In genomic region chr1:75616436-75617433, GRCh38 we compare ENCODE assay signal across 9 cellular contexts. TPM values are rescaled to one million over a fixed set of nuclear protein-coding genes. Genes with fewer than 3 reads are reported as not detected.
DNase-seq lines count a peak whose midpoint lies in the region; ATAC-seq and TF ChIP-seq lines count a peak whose summit lies in the region.
"Had no signal": no experiment of that assay in that cellular context is flagged by ENCODE, and none has a peak within 500 bp of the region (broad histone marks: within the 10 kb centered on the region; RNA-seq: fewer than 3 reads in every experiment).

No MANE protein-coding gene starts in this region.

- H3K4me3 ChIP-seq in HEK293 (ENCODE audit: low read depth, low read length), result peak overlapping the region; percentile 90
- peak overlapping the region; percentile 69 for H3K4me3 ChIP-seq in iPS-15b (ENCODE audit: low read depth, low read length)
- no peak overlapping the region for H3K4me3 ChIP-seq in skeletal muscle satellite cell (ENCODE audit: low read length)

- H3K27ac Mint-ChIP-seq in activated naive CD8-positive, alpha-beta T cell treated with anti-CD3 and anti-CD28 coated beads, Interleukin-2, amount 10 ng/mL, durations not matched to agents 7 days and 5 days, result no peak overlapping the region

- no peaks in the 10 kb centered on the region for H3K36me3 Mint-ChIP-seq in activated naive CD8-positive, alpha-beta T cell treated with anti-CD3 and anti-CD28 coated beads, Interleukin-2, amount 10 ng/mL, durations not matched to agents 7 days and 5 days

- H3K36me3 ChIP-seq in HEK293 (ENCODE audit: control insufficient read depth in 2 of 2, insufficient read depth in 1 of 2, low read length in 2 of 2), result no peaks in the 10 kb centered on the region
- H3K36me3 ChIP-seq in iPS-15b (ENCODE audit: control insufficient read depth, insufficient read depth, low read length), result no peaks in the 10 kb centered on the region
- H3K36me3 ChIP-seq in skeletal muscle satellite cell (ENCODE audit: insufficient read depth, low read length), result no peaks in the 10 kb centered on the region

- no peak for ATAC-seq in activated naive CD8-positive, alpha-beta T cell treated with anti-CD3 and anti-CD28 coated beads, Interleukin-2, amount 10 ng/mL, durations not matched to agents 7 days and 5 days (ENCODE audit: low read depth)
- ATAC-seq in HG02571 (IDR thresholded peaks at IDR 0.05; ENCODE audit: unreplicated experiment), result no peak

- TF ChIP-seq CTCF in HEK293 (tag by site-specific recombination; IDR thresholded peaks at IDR 0.05), result no peak

- H3K27me3 ChIP-seq in iPS-15b (ENCODE audit: control insufficient read depth, insufficient read depth, low read length), result peaks cover 61% of the 10 kb centered on the region
- peaks cover 63% of the 10 kb centered on the region for H3K27me3 ChIP-seq in skeletal muscle satellite cell (ENCODE audit: control insufficient read depth, insufficient read depth, low read length)

- H3K9me3 ChIP-seq in HEK293 (ENCODE audit: control insufficient read depth, insufficient read depth, low read depth, low read length) (no peaks in the 10 kb centered on the region), iPS-15b (ENCODE audit: control insufficient read depth, insufficient read depth, low read length) (no peaks in the 10 kb centered on the region), skeletal muscle satellite cell (replicated peaks; ENCODE audit: low read length) (no peaks in the 10 kb centered on the region)

- H3K4me1 ChIP-seq in HEK293 (ENCODE audit: control insufficient read depth, insufficient read depth, low read length), result peaks cover 13% of the 10 kb centered on the region
- no peaks in the 10 kb centered on the region for H3K4me1 ChIP-seq in iPS-15b (ENCODE audit: control insufficient read depth, insufficient read depth, low read length)
- H3K4me1 ChIP-seq in skeletal muscle satellite cell (ENCODE audit: control insufficient read depth, insufficient read depth, low read length), result peaks cover 5% of the 10 kb centered on the region

- POLR2A ChIA-PET in HEK293 (lab: Yijun Ruan, JAX), result interaction anchor here (0.7 kb wide), 1 partner anchor 15 kb away, joined by 3 read pairs; no protein-coding TSS in a partner anchor
- POLR2A ChIA-PET in activated naive CD8-positive, alpha-beta T cell treated with anti-CD3 and anti-CD28 coated beads, Interleukin-2, amount 10 ng/mL, durations not matched to agents 7 days and 5 days (lab: Charles Lee), result no interaction called here

- H3K9ac ChIP-seq in iPS-15b (ENCODE audit: low read depth, low read length) (no peak overlapping the region), skeletal muscle satellite cell (ENCODE audit: low read depth, low read length) (no peak overlapping the region)

- peaks cover 9% of the 10 kb centered on the region for H3K4me1 Mint-ChIP-seq in activated naive CD8-positive, alpha-beta T cell treated with anti-CD3 and anti-CD28 coated beads, Interleukin-2, amount 10 ng/mL, durations not matched to agents 7 days and 5 days

- H3K4me3 Mint-ChIP-seq in activated naive CD8-positive, alpha-beta T cell treated with anti-CD3 and anti-CD28 coated beads, Interleukin-2, amount 10 ng/mL, durations not matched to agents 7 days and 5 days, result peak overlapping the region; percentile 34

- peak overlapping the region; percentile 59 for H3K27ac ChIP-seq in HEK293 (ENCODE audit: extremely low read depth, low read depth, low read length)

- peak overlapping the region; percentile 25 for H3K4me2 ChIP-seq in skeletal muscle satellite cell (ENCODE audit: low read length)

- peaks cover 69% of the 10 kb centered on the region for H3K27me3 Mint-ChIP-seq in activated naive CD8-positive, alpha-beta T cell treated with anti-CD3 and anti-CD28 coated beads, Interleukin-2, amount 10 ng/mL, durations not matched to agents 7 days and 5 days

- CTCF ChIA-PET in HEK293 (lab: Yijun Ruan, JAX), result interaction anchor here (1.0 to 2.6 kb wide), 3 partner anchors 11 to 15 kb away, joined by 3 to 14 read pairs (median 3); no protein-coding TSS in a partner anchor

- DNase-seq in activated naive CD8-positive, alpha-beta T cell treated with anti-CD3 and anti-CD28 coated beads, Interleukin-2, amount 10 ng/mL, durations not matched to agents 7 days and 5 days, result no peak
- no peak for DNase-seq in stimulated activated CD4-positive, alpha-beta T cell treated with anti-CD3 and anti-CD28 coated beads, Interleukin-1b, Interleukin-23, amount 100 ng/mL, for 48 hours
- DNase-seq in NCI-H1417 (lab: John Stamatoyannopoulos, UW), result no peak
- no peak for DNase-seq in activated effector memory CD4-positive, alpha-beta T cell treated with Interleukin-2 at 50 U/mL for 16 hours
- DNase-seq: stimulated activated naive CD4-positive, alpha-beta T cell treated with Interleukin-2 at 50 U/mL for 16 hours had no signal

- no peaks in the 10 kb centered on the region for H3K9me3 Mint-ChIP-seq in activated naive CD8-positive, alpha-beta T cell treated with anti-CD3 and anti-CD28 coated beads, Interleukin-2, amount 10 ng/mL, durations not matched to agents 7 days and 5 days

TF ChIP-seq in HEK293, 187 proteins besides CTCF, POLR2A, EP300 and RAD21 (continues in another document):
- TF ChIP-seq PRDM10 (tag by site-specific recombination; IDR thresholded peaks at IDR 0.05), result peak; percentile 14; the same call in 1 of the 2 replicates
- TF ChIP-seq ZNF157 (tag by site-specific recombination; IDR thresholded peaks at IDR 0.05), result no peak
- no peak for TF ChIP-seq OSR2 (tag by site-specific recombination; IDR thresholded peaks at IDR 0.05)
- no peak for TF ChIP-seq ZNF791 (tag by site-specific recombination; IDR thresholded peaks at IDR 0.05)
- no peak for TF ChIP-seq ZSCAN18 (tag by site-specific recombination; IDR thresholded peaks at IDR 0.05)
- TF ChIP-seq ZSCAN16 (tag by site-specific recombination; IDR thresholded peaks at IDR 0.05), result no peak
- peak; percentile 55; the same call in 1 of the 2 replicates for TF ChIP-seq ZNF501 (tag by site-specific recombination; IDR thresholded peaks at IDR 0.05)
- TF ChIP-seq ZNF585B (tag by site-specific recombination; IDR thresholded peaks at IDR 0.05), result no peak
- TF ChIP-seq ZNF514 (tag by site-specific recombination; IDR thresholded peaks at IDR 0.05), result no peak
- TF ChIP-seq GLIS1 (tag by site-specific recombination; IDR thresholded peaks at IDR 0.05), result 0 out of 2 replicates have a peak, but pooled peaks have one; percentile 12
- TF ChIP-seq TRIM28 (IDR thresholded peaks at IDR 0.05; ENCODE audit: borderline replicate concordance, low read length), result no peak
- TF ChIP-seq ZNF398 (tag by site-specific recombination; IDR thresholded peaks at IDR 0.05), result no peak
- no peak for TF ChIP-seq ZNF776 (tag by site-specific recombination; IDR thresholded peaks at IDR 0.05; ENCODE audit: borderline replicate concordance)

RNA-seq across cellular contexts. Expression of gene SLC44A5, which starts 5.8 kb away (rescaled TPM):
- under 1 TPM; 0.79 to 0.89 TPM for total RNA-seq in activated naive CD8-positive, alpha-beta T cell treated with anti-CD3 and anti-CD28 coated beads, Interleukin-2, amount 10 ng/mL, durations not matched to agents 7 days and 5 days
- total RNA-seq in skeletal muscle satellite cell (2012; rRNA removed), result not detected in 2 replicates
